Comparison of ENCODE assay signal across 7 cellular contexts in the genomic region with DNA sequence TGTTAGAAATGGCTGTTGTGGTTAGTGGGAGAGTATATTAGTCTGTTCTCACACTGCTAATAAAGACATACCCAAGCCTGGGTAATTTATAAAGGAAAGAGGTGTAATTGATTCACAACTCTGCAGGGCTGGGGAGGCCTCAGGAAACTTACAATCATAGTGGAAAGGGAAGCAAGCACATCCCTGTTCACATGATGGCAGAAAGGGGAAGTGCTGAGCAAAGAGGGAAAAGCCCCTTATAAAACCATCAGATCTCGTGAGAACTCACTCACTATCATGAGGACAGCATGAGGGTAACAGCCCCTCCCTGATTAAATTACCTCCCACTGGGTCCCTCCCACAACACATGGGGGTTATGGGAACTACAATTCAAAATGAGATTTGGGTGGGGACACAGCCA. TPM values are rescaled to one million over a fixed set of nuclear protein-coding genes. Genes with fewer than 3 reads are reported as not detected.
"Had no signal": no experiment of that assay in that cellular context is flagged by ENCODE, and none has a peak within 500 bp of the region (broad histone marks: within the 10 kb centered on the region; RNA-seq: fewer than 3 reads in every experiment).

No MANE protein-coding gene starts in this region.

RNA-seq across cellular contexts. Expression of gene ASB18, which starts 24.2 kb away (rescaled TPM):
- total RNA-seq: LHCN-M2, MCF 10A, NCI-H460, OCI-LY7, RPMI7951, SK-MEL-5, T-cell had no signal
